13 cellular contexts compared by ENCODE assay signal in the genomic region with DNA sequence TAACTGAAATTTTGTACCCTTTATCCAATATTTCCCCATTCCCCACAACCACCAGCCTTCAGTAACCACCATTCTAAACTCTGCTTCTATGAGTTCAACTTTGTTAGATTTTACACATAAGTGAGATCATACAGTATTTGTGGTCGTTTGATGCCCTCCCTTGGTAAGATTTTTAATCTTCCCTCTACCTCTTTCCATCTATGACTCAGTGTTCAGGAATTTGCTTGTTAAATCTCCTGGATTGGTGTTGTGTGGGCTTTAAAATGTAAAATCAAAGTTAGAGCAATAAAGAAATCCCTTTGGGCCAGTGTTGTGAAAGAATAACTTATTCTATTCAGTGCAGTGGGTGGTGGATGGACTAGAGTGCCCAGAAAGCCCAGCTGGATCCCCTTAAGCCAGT. TPM values are rescaled to one million over a fixed set of nuclear protein-coding genes. Genes with fewer than 3 reads are reported as not detected.
DNase-seq lines count a peak whose midpoint lies in the region.
"Had no signal": no experiment of that assay in that cellular context is flagged by ENCODE, and none has a peak within 500 bp of the region (broad histone marks: within the 10 kb centered on the region; RNA-seq: fewer than 3 reads in every experiment).

No MANE protein-coding gene starts in this region.

- no peaks in the 10 kb centered on the region for H3K36me3 Mint-ChIP-seq in activated naive CD4-positive, alpha-beta T cell treated with anti-CD3 and anti-CD28 coated beads for 36 hours (ENCODE audit: low read depth)
- H3K36me3 Mint-ChIP-seq: activated CD4-positive, alpha-beta memory T cell treated with anti-CD3 and anti-CD28 coated beads for 36 hours had no signal

- no peaks in the 10 kb centered on the region for H3K9me3 Mint-ChIP-seq in activated naive CD4-positive, alpha-beta T cell treated with anti-CD3 and anti-CD28 coated beads for 36 hours
- H3K9me3 Mint-ChIP-seq: activated CD4-positive, alpha-beta memory T cell treated with anti-CD3 and anti-CD28 coated beads for 36 hours; activated naive CD8-positive, alpha-beta T cell treated with anti-CD3 and anti-CD28 coated beads, Interleukin-2, amount 50 U/mL, for 24 hours had no signal

- no peaks in the 10 kb centered on the region for H3K27me3 Mint-ChIP-seq in activated naive CD4-positive, alpha-beta T cell treated with anti-CD3 and anti-CD28 coated beads for 36 hours (ENCODE audit: low read depth)
- H3K27me3 Mint-ChIP-seq: activated CD4-positive, alpha-beta memory T cell treated with anti-CD3 and anti-CD28 coated beads for 36 hours had no signal

- CTCF ChIA-PET in activated naive CD4-positive, alpha-beta T cell treated with anti-CD3 and anti-CD28 coated beads for 36 hours (lab: Charles Lee) = no interaction called here

- no peak overlapping the region for H3K27ac Mint-ChIP-seq in activated naive CD4-positive, alpha-beta T cell treated with anti-CD3 and anti-CD28 coated beads for 36 hours
- H3K27ac Mint-ChIP-seq: activated CD4-positive, alpha-beta memory T cell treated with anti-CD3 and anti-CD28 coated beads for 36 hours; activated naive CD8-positive, alpha-beta T cell treated with anti-CD3 and anti-CD28 coated beads, Interleukin-2, amount 50 U/mL, for 24 hours had no signal

- DNase-seq in AG08395 (ENCODE audit: low spot score) (peak; percentile 48), HT1080 (ENCODE audit: low read depth) (peak; percentile 70), amniotic epithelial cell (ENCODE audit: low read depth) (peak; percentile 75), hepatic stellate cell (ENCODE audit: low spot score) (peak; percentile 11), cerebellar cortex (ENCODE audit: low spot score) (no peak), KBM-7 (no peak)
- DNase-seq in activated naive CD4-positive, alpha-beta T cell treated with anti-CD3 and anti-CD28 coated beads for 36 hours = no peak
- no peak for DNase-seq in activated naive CD4-positive, alpha-beta T cell treated with Interleukin-2 at 50 U/mL for 16 hours
- DNase-seq: activated CD4-positive, alpha-beta memory T cell treated with anti-CD3 and anti-CD28 coated beads for 36 hours; activated naive CD8-positive, alpha-beta T cell treated with anti-CD3 and anti-CD28 coated beads, Interleukin-2, amount 50 U/mL, for 24 hours; erythroblast; NCI-H2107; thyroid gland had no signal

- H3K4me1 Mint-ChIP-seq in activated naive CD4-positive, alpha-beta T cell treated with anti-CD3 and anti-CD28 coated beads for 36 hours (ENCODE audit: low read depth) = no peaks in the 10 kb centered on the region

- in situ Hi-C loops in KBM-7 (cut with MboI; ENCODE audit: low pct_unique_long_range_greater_than_20kb, low sequenced_read_pairs) = no loop called here

- intact Hi-C loops in activated naive CD4-positive, alpha-beta T cell treated with anti-CD3 and anti-CD28 coated beads for 36 hours (cut with micrococcal nuclease) = loop anchor here (1.0 to 10.0 kb wide), 2 partner anchors 75 to 816 kb away; partner anchors contain the start of gene UPRT

- H3K4me3 Mint-ChIP-seq in activated naive CD4-positive, alpha-beta T cell treated with anti-CD3 and anti-CD28 coated beads for 36 hours = no peak overlapping the region
- H3K4me3 Mint-ChIP-seq: activated CD4-positive, alpha-beta memory T cell treated with anti-CD3 and anti-CD28 coated beads for 36 hours; activated naive CD8-positive, alpha-beta T cell treated with anti-CD3 and anti-CD28 coated beads, Interleukin-2, amount 50 U/mL, for 24 hours had no signal

RNA-seq across cellular contexts. Expression of gene SLC16A2, which starts 37.4 kb away (rescaled TPM):
- 7.7 and 9.2 TPM in 2 replicates for total RNA-seq in HT1080 (2014; rRNA removed; shearing (Covaris generic))
- polyA plus RNA-seq in HT1080 (2015; cell fraction: cytosol; rRNA removed) = 1.9 and 2.0 TPM in 2 replicates
- 5.1 and 6.0 TPM in 2 replicates for polyA plus RNA-seq in HT1080 (2015; cell fraction: nucleus; rRNA removed)
- under 1 TPM; 0.19 to 0.30 TPM for total RNA-seq in activated naive CD4-positive, alpha-beta T cell treated with anti-CD3 and anti-CD28 coated beads for 36 hours

Comparison
In these comparisons a context has a peak if more than half of its experiments do, and no peak if none do; other contexts are left out.
1. DNase-seq: peak in AG08395 (single experiment), HT1080 (single experiment), amniotic epithelial cell (single experiment) and hepatic stellate cell (single experiment); none in cerebellar cortex (single experiment), activated naive CD4-positive, alpha-beta T cell treated with anti-CD3 and anti-CD28 coated beads for 36 hours (single experiment), KBM-7 (single experiment) and activated naive CD4-positive, alpha-beta T cell treated with Interleukin-2 at 50 U/mL for 16 hours (single experiment).